Comparison of ENCODE assay signal across 10 cellular contexts in genomic region chr9:93116049-93116961, GRCh38. TPM values are rescaled to one million over a fixed set of nuclear protein-coding genes. Genes with fewer than 3 reads are reported as not detected.
A peak's percentile ranks its signal among the peaks of the same experiment; 100 is the strongest.
DNase-seq lines count a peak whose midpoint lies in the region; ATAC-seq, FAIRE-seq and TF ChIP-seq lines count a peak whose summit lies in the region.
"Had no signal": no experiment of that assay in that cellular context is flagged by ENCODE, and none has a peak within 500 bp of the region (broad histone marks: within the 10 kb centered on the region; RNA-seq: fewer than 3 reads in every experiment).

No MANE protein-coding gene starts in this region.

- POLR2A ChIA-PET in HepG2 (lab: Yijun Ruan, JAX), result interaction anchor here (0.7 to 13.7 kb wide), 5 partner anchors 11 to 22 kb away, joined by 3 to 195 read pairs (median 4); partner anchors contain the start of genes CARD19 and NINJ1

- TF ChIP-seq RAD21 in Ishikawa (IDR thresholded peaks at IDR 0.05; ENCODE audit: low read depth) (no peak), HepG2 (CRISPR knock-in tag; IDR thresholded peaks at IDR 0.05) (peak; percentile 37; the same call in 1 of the 2 replicates)

- TF ChIP-seq CTCF in breast epithelium (IDR thresholded peaks at IDR 0.05) (no peak), HepG2 (CRISPR knock-in tag; IDR thresholded peaks at IDR 0.05) (peak; percentile 22; the same call in 1 of the 2 replicates), tibial artery (IDR thresholded peaks at IDR 0.05) (no peak), GM10266 (IDR thresholded peaks at IDR 0.05; ENCODE audit: control insufficient read depth, insufficient read depth, low read depth, missing control alignments) (no peak)

- no TSS peak for BruUV-seq in HepG2 (replicated peaks; lab: Mats Ljungman, UMichigan)

- H3K4me3 ChIP-seq in breast epithelium (peak overlapping the region in 1 of 3 donors; percentile 7), HepG2 (replicated peaks in 1 of 3; ENCODE audit: insufficient read depth in 1 of 3, low read depth in 2 of 3, low read length in 3 of 3) (peak overlapping the region in 1 of 3 experiments; percentile 46; a peak in 2 of 6 replicates), tibial artery (no peak overlapping the region)
- H3K4me3 ChIP-seq: MG63 had no signal

- H3K27ac ChIP-seq in breast epithelium (peak overlapping the region; percentile 73 to 89), HepG2 (ENCODE audit: extremely low read length, insufficient read depth, low read length) (peak overlapping the region; percentile 84), tibial artery (peak overlapping the region; percentile 34 to 60)
- H3K27ac ChIP-seq: foreskin keratinocyte had no signal

- in situ Hi-C loops in HepG2 (cut with HindIII; ENCODE audit: extremely low pct_ligation_motif_present, low pct_unique_long_range_greater_than_20kb), result no loop called here

- H3K36me3 ChIP-seq in breast epithelium (no peaks in the 10 kb centered on the region), HepG2 (replicated peaks in 1 of 2; ENCODE audit: control insufficient read depth in 1 of 2, insufficient read depth in 2 of 2, low read length in 2 of 2) (peaks cover 0 to 1% of the 10 kb centered on the region in 2 experiments; a peak in 2 of 5 replicates), tibial artery (peaks cover 26 to 42% (median 40%) of the 10 kb centered on the region in 3 donors)

- H3K4me1 ChIP-seq in breast epithelium, result peaks cover 5 to 8% of the 10 kb centered on the region in 2 donors
- peaks cover 76% of the 10 kb centered on the region for H3K4me1 ChIP-seq in HepG2 (ENCODE audit: insufficient read depth, low read length)
- H3K4me1 ChIP-seq in tibial artery, result peaks cover 0 to 34% (median 23%) of the 10 kb centered on the region in 4 donors
- H3K4me1 ChIP-seq: foreskin keratinocyte had no signal

- CTCF ChIA-PET in HepG2 (lab: Yijun Ruan, JAX; ENCODE audit: low intra/inter-chr PET ratio, low total read pairs), result no interaction called here

- H2AFZ ChIP-seq in HepG2 (ENCODE audit: low read length), result no peak overlapping the region

- TF ChIP-seq POLR2A in breast epithelium (IDR thresholded peaks at IDR 0.05) (no peak), HepG2 (IDR thresholded peaks at IDR 0.05; ENCODE audit: insufficient read depth in 1 of 2, low read depth in 2 of 2, low read length in 2 of 2) (no peak)

- no peaks in the 10 kb centered on the region for H3K27me3 ChIP-seq in breast epithelium
- no peaks in the 10 kb centered on the region for H3K27me3 ChIP-seq in HepG2 (ENCODE audit: control insufficient read depth in 1 of 2, insufficient read depth in 2 of 2, low read length in 2 of 2)
- H3K27me3 ChIP-seq in tibial artery, result no peaks in the 10 kb centered on the region
- H3K27me3 ChIP-seq: foreskin keratinocyte, MG63 had no signal

- no peaks in the 10 kb centered on the region for H4K20me1 ChIP-seq in HepG2 (ENCODE audit: insufficient read depth, low read length)

- H3K9me3 ChIP-seq in breast epithelium, result no peaks in the 10 kb centered on the region
- no peaks in the 10 kb centered on the region for H3K9me3 ChIP-seq in HepG2 (ENCODE audit: low read length)
- no peaks in the 10 kb centered on the region for H3K9me3 ChIP-seq in tibial artery
- H3K9me3 ChIP-seq: MG63 had no signal

- WGBS in HepG2 (ENCODE audit: low lambda C conversion rate), result 57% methylated on average over 7 of the region's 17 CpGs

- DNase-seq in breast epithelium (ENCODE audit: low spot score in 2 of 2) (peak; percentile 57 to 70), HepG2 (ENCODE audit: low spot score) (peak; percentile 84), tibial artery (peak; percentile 83 to 90), inferior parietal cortex (ENCODE audit: extremely low spot score) (no peak), GM10266 (ENCODE audit: extremely low spot score) (no peak), NCI-H1436 treated with DMSO at 0.1 percent for 48 hours (lab: John Stamatoyannopoulos, UW) (no peak)
- DNase-seq: activated CD8-positive, alpha-beta memory T cell treated with anti-CD3 and anti-CD28 coated beads for 24 hours; foreskin keratinocyte; MG63 had no signal

- no peak for TF ChIP-seq EP300 in Ishikawa (IDR thresholded peaks at IDR 0.05; ENCODE audit: borderline replicate concordance)
- peak in 1 of 2 experiments; percentile 63; a peak in 1 of 4 replicates for TF ChIP-seq EP300 in HepG2 (IDR thresholded peaks at IDR 0.05; ENCODE audit: low read depth in 2 of 2, low read length in 2 of 2)
- no peak for TF ChIP-seq EP300 in HepG2 (CRISPR knock-in tag; IDR thresholded peaks at IDR 0.05; ENCODE audit: borderline replicate concordance)

- H3K79me2 ChIP-seq in HepG2 (ENCODE audit: insufficient read depth, low read length), result no peaks in the 10 kb centered on the region

- peak; percentile 92 for FAIRE-seq in HepG2 (lab: Jason Lieb, UNC)

- peak overlapping the region; percentile 70 for H3K9ac ChIP-seq in HepG2 (ENCODE audit: insufficient read depth, low read depth, low read length)

- ATAC-seq in HepG2, result peak; percentile 16
- ATAC-seq: foreskin keratinocyte had no signal

- H3K4me2 ChIP-seq in HepG2 (ENCODE audit: low read depth, low read length), result peak overlapping the region; percentile 77

- intact Hi-C loops in breast epithelium (cut with DNase I; ENCODE audit: low total_unique reads) (no loop called here), HepG2 (cut with micrococcal nuclease; ENCODE audit: unreplicated experiment) (no loop called here), tibial artery (cut with DNase I; ENCODE audit: low total_unique reads) (no loop called here)

RNA-seq across cellular contexts. Expression of gene NINJ1, which starts 17.7 kb away (rescaled TPM):
- total RNA-seq in breast epithelium (100 to 1,000 TPM in 2 of 3 donors, 10 to 100 TPM in 1; 89.8 to 109 (median 109) TPM), HepG2 (2016; rRNA removed; fragmentation: Illumina TruSeq; extraction: Trizol) (77.1 and 92.1 TPM in 2 replicates)
- total RNA-seq in HepG2 (2016; cell fraction: cytosol; rRNA removed; fragmentation: Illumina TruSeq; extraction: Trizol; ENCODE audit: low read depth), result 104 and 127 TPM in 2 replicates
- 66.8 and 94.8 TPM in 2 replicates for total RNA-seq in HepG2 (2016; cell fraction: insoluble cytoplasmic fraction; rRNA removed; fragmentation: Illumina TruSeq; extraction: Trizol)
- 149 and 180 TPM in 2 replicates for total RNA-seq in HepG2 (2016; cell fraction: membrane; rRNA removed; fragmentation: Illumina TruSeq; extraction: Trizol)
- total RNA-seq in HepG2 (2016; cell fraction: nucleus; rRNA removed; fragmentation: Illumina TruSeq; extraction: Trizol), result 48.9 and 58.7 TPM in 2 replicates
- polyA plus RNA-seq in HepG2 (2011; rRNA removed), result 81.2 and 109 TPM in 2 replicates
- 83.2 and 110 TPM in 2 replicates for polyA plus RNA-seq in HepG2 (2011; cell fraction: cytosol; rRNA removed)
- 62.3 and 83.6 TPM in 2 replicates for polyA plus RNA-seq in HepG2 (2011; cell fraction: nucleus; rRNA removed)
- 77.3 and 145 TPM in 2 replicates for polyA plus RNA-seq in HepG2 (2012)
- polyA plus RNA-seq in HepG2 (2016; cell fraction: cytosol; fragmentation: Illumina TruSeq; extraction: Trizol; ENCODE audit: low read depth), result 196 and 226 TPM in 2 replicates
- 104 and 130 TPM in 2 replicates for polyA plus RNA-seq in HepG2 (2016; cell fraction: insoluble cytoplasmic fraction; fragmentation: Illumina TruSeq; extraction: Trizol; ENCODE audit: low read depth)
- polyA plus RNA-seq in HepG2 (2016; cell fraction: membrane; fragmentation: Illumina TruSeq; extraction: Trizol; ENCODE audit: low read depth), result 235 and 242 TPM in 2 replicates
- polyA plus RNA-seq in HepG2 (2016; cell fraction: nucleus; fragmentation: Illumina TruSeq; extraction: Trizol; ENCODE audit: insufficient read depth, low read depth), result 122 and 127 TPM in 2 replicates
- polyA minus RNA-seq in HepG2 (2011; rRNA and poly(A)+ RNA removed; ENCODE audit: low replicate concordance), result 22.5 and 101 TPM in 2 replicates
- polyA minus RNA-seq in HepG2 (2011; cell fraction: cytosol; rRNA and poly(A)+ RNA removed), result 26.1 and 26.7 TPM in 2 replicates
- 17.8 and 21.8 TPM in 2 replicates for polyA minus RNA-seq in HepG2 (2011; cell fraction: nucleus; rRNA and poly(A)+ RNA removed)

RNA-seq across cellular contexts. Expression of gene CARD19, which starts 20.3 kb away (rescaled TPM):
- 10 to 100 TPM; 59.0 to 79.3 (median 62.1) TPM for total RNA-seq in breast epithelium
- 15.2 and 18.4 TPM in 2 replicates for total RNA-seq in HepG2 (2016; rRNA removed; fragmentation: Illumina TruSeq; extraction: Trizol)
- total RNA-seq in HepG2 (2016; cell fraction: cytosol; rRNA removed; fragmentation: Illumina TruSeq; extraction: Trizol; ENCODE audit: low read depth), result 15.8 and 20.2 TPM in 2 replicates
- total RNA-seq in HepG2 (2016; cell fraction: insoluble cytoplasmic fraction; rRNA removed; fragmentation: Illumina TruSeq; extraction: Trizol), result 18.6 and 20.5 TPM in 2 replicates
- total RNA-seq in HepG2 (2016; cell fraction: membrane; rRNA removed; fragmentation: Illumina TruSeq; extraction: Trizol), result 17.3 and 29.5 TPM in 2 replicates
- 8.3 and 12.2 TPM in 2 replicates for total RNA-seq in HepG2 (2016; cell fraction: nucleus; rRNA removed; fragmentation: Illumina TruSeq; extraction: Trizol)
- polyA plus RNA-seq in HepG2 (2011; rRNA removed), result 47.2 and 62.0 TPM in 2 replicates
- polyA plus RNA-seq in HepG2 (2011; cell fraction: cytosol; rRNA removed), result 33.8 and 73.1 TPM in 2 replicates
- polyA plus RNA-seq in HepG2 (2011; cell fraction: nucleus; rRNA removed), result 101 and 106 TPM in 2 replicates
- 14.6 TPM in 2 replicates for polyA plus RNA-seq in HepG2 (2012)
- 16.0 and 27.0 TPM in 2 replicates for polyA plus RNA-seq in HepG2 (2016; cell fraction: cytosol; fragmentation: Illumina TruSeq; extraction: Trizol; ENCODE audit: low read depth)
- polyA plus RNA-seq in HepG2 (2016; cell fraction: insoluble cytoplasmic fraction; fragmentation: Illumina TruSeq; extraction: Trizol; ENCODE audit: low read depth), result 14.7 and 18.5 TPM in 2 replicates
- polyA plus RNA-seq in HepG2 (2016; cell fraction: membrane; fragmentation: Illumina TruSeq; extraction: Trizol; ENCODE audit: low read depth), result 13.4 and 18.5 TPM in 2 replicates
- 25.1 and 25.9 TPM in 2 replicates for polyA plus RNA-seq in HepG2 (2016; cell fraction: nucleus; fragmentation: Illumina TruSeq; extraction: Trizol; ENCODE audit: insufficient read depth, low read depth)
- 11.5 and 28.1 TPM in 2 replicates for polyA minus RNA-seq in HepG2 (2011; rRNA and poly(A)+ RNA removed; ENCODE audit: low replicate concordance)
- 14.0 and 17.6 TPM in 2 replicates for polyA minus RNA-seq in HepG2 (2011; cell fraction: cytosol; rRNA and poly(A)+ RNA removed)
- polyA minus RNA-seq in HepG2 (2011; cell fraction: nucleus; rRNA and poly(A)+ RNA removed), result 11.3 and 12.8 TPM in 2 replicates

RNA-seq across cellular contexts. Expression of gene SUSD3, which starts 57.8 kb away (rescaled TPM):
- total RNA-seq in breast epithelium (10 to 100 TPM in 2 of 3 donors, 1 to 10 TPM in 1; 1.3 to 52.4 (median 45.9) TPM), HepG2 (2016; rRNA removed; fragmentation: Illumina TruSeq; extraction: Trizol) (6.0 and 7.0 TPM in 2 replicates)
- total RNA-seq in HepG2 (2016; cell fraction: cytosol; rRNA removed; fragmentation: Illumina TruSeq; extraction: Trizol; ENCODE audit: low read depth), result 10.2 and 12.4 TPM in 2 replicates
- 6.3 and 8.8 TPM in 2 replicates for total RNA-seq in HepG2 (2016; cell fraction: insoluble cytoplasmic fraction; rRNA removed; fragmentation: Illumina TruSeq; extraction: Trizol)
- total RNA-seq in HepG2 (2016; cell fraction: membrane; rRNA removed; fragmentation: Illumina TruSeq; extraction: Trizol), result 10.0 and 14.6 TPM in 2 replicates
- 4.9 and 5.2 TPM in 2 replicates for total RNA-seq in HepG2 (2016; cell fraction: nucleus; rRNA removed; fragmentation: Illumina TruSeq; extraction: Trizol)
- polyA plus RNA-seq in HepG2 (2011; rRNA removed), result 9.1 and 11.7 TPM in 2 replicates
- 6.2 and 9.7 TPM in 2 replicates for polyA plus RNA-seq in HepG2 (2011; cell fraction: cytosol; rRNA removed)
- 4.6 and 5.9 TPM in 2 replicates for polyA plus RNA-seq in HepG2 (2011; cell fraction: nucleus; rRNA removed)
- polyA plus RNA-seq in HepG2 (2012), result 4.2 and 5.4 TPM in 2 replicates
- 12.5 and 16.5 TPM in 2 replicates for polyA plus RNA-seq in HepG2 (2016; cell fraction: cytosol; fragmentation: Illumina TruSeq; extraction: Trizol; ENCODE audit: low read depth)
- polyA plus RNA-seq in HepG2 (2016; cell fraction: insoluble cytoplasmic fraction; fragmentation: Illumina TruSeq; extraction: Trizol; ENCODE audit: low read depth), result 5.3 and 7.1 TPM in 2 replicates
- 12.6 and 14.6 TPM in 2 replicates for polyA plus RNA-seq in HepG2 (2016; cell fraction: membrane; fragmentation: Illumina TruSeq; extraction: Trizol; ENCODE audit: low read depth)
- 9.7 and 10.7 TPM in 2 replicates for polyA plus RNA-seq in HepG2 (2016; cell fraction: nucleus; fragmentation: Illumina TruSeq; extraction: Trizol; ENCODE audit: insufficient read depth, low read depth)
- polyA minus RNA-seq in HepG2 (2011; rRNA and poly(A)+ RNA removed; ENCODE audit: low replicate concordance), result 7.9 TPM in 1 of 2 replicates, not detected in the other
- polyA minus RNA-seq in HepG2 (2011; cell fraction: cytosol; rRNA and poly(A)+ RNA removed), result 1.8 and 2.8 TPM in 2 replicates
- polyA minus RNA-seq in HepG2 (2011; cell fraction: nucleus; rRNA and poly(A)+ RNA removed), result 0.90 and 0.99 TPM in 2 replicates

Comparison
In these comparisons a context has a peak if more than half of its experiments do, and no peak if none do; other contexts are left out.
1. DNase-seq: peak in breast epithelium (2 of 2), HepG2 (single experiment) and tibial artery (2 of 2); none in inferior parietal cortex (single experiment), GM10266 (single experiment) and NCI-H1436 treated with DMSO at 0.1 percent for 48 hours (single experiment).
2. Peak in every context shown above with its lines, with median percentiles within 50 percentile points of each other: H3K27ac ChIP-seq.